Comparison of ENCODE assay signal across 17 cellular contexts in the genomic region with DNA sequence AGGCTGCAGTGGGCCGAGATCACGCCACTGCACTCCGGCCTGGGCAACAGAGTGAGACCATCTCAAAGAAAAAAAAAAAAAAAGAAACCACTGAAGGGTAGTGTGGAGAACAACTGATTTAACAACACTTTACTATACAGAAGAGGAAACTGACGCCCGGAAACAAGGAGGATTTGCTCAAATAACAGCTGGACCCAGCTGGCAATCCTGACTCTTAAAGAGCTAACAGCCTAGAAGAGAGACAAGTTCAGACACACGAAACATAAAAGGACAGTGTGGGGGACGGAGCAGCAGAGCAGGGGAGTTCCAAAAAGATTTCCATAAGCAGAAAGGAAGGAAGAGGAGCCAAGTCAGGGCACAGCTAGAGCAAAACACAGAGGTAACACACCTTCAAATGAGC. TPM values are rescaled to one million over a fixed set of nuclear protein-coding genes. Genes with fewer than 3 reads are reported as not detected.
A peak's percentile ranks its signal among the peaks of the same experiment; 100 is the strongest.
DNase-seq lines count a peak whose midpoint lies in the region; ATAC-seq lines count a peak whose summit lies in the region.
"Had no signal": no experiment of that assay in that cellular context is flagged by ENCODE, and none has a peak within 500 bp of the region (broad histone marks: within the 10 kb centered on the region; RNA-seq: fewer than 3 reads in every experiment).

No MANE protein-coding gene starts in this region.

- peak overlapping the region; percentile 17 for H3K27ac ChIP-seq in subcutaneous abdominal adipose tissue (ENCODE audit: low read depth, low read length)
- H3K27ac ChIP-seq: 22Rv1, C4-2B, HL-60 had no signal

- no peak overlapping the region for H3K9ac ChIP-seq in subcutaneous abdominal adipose tissue (ENCODE audit: low read length in 5 of 5)

- POLR2A ChIA-PET in activated CD8-positive, alpha-beta T cell treated with anti-CD3 and anti-CD28 coated beads, Interleukin-2, amount 10 ng/mL, durations not matched to agents 7 days and 5 days (lab: Charles Lee), result interaction anchor here (1.0 kb wide), 1 partner anchor 269 kb away, joined by 4 read pairs; no protein-coding TSS in a partner anchor

- no peaks in the 10 kb centered on the region for H3K36me3 Mint-ChIP-seq in activated naive CD4-positive, alpha-beta T cell treated with anti-CD3 and anti-CD28 coated beads, Interleukin-2, amount 50 U/mL, for 24 hours
- H3K36me3 Mint-ChIP-seq in activated CD8-positive, alpha-beta T cell treated with anti-CD3 and anti-CD28 coated beads, Interleukin-2, amount 10 ng/mL, durations not matched to agents 7 days and 5 days (ENCODE audit: low read depth), result no peaks in the 10 kb centered on the region

- H3K9me3 ChIP-seq in subcutaneous abdominal adipose tissue (ENCODE audit: control insufficient read depth in 5 of 5, low read length in 5 of 5), result no peaks in the 10 kb centered on the region

- no peaks in the 10 kb centered on the region for H3K9me3 Mint-ChIP-seq in activated naive CD4-positive, alpha-beta T cell treated with anti-CD3 and anti-CD28 coated beads, Interleukin-2, amount 50 U/mL, for 24 hours
- H3K9me3 Mint-ChIP-seq in activated CD8-positive, alpha-beta T cell treated with anti-CD3 and anti-CD28 coated beads, Interleukin-2, amount 10 ng/mL, durations not matched to agents 7 days and 5 days (ENCODE audit: insufficient read depth), result no peaks in the 10 kb centered on the region

- H3K27ac Mint-ChIP-seq in activated naive CD4-positive, alpha-beta T cell treated with anti-CD3 and anti-CD28 coated beads, Interleukin-2, amount 50 U/mL, for 24 hours, result peak overlapping the region; percentile 20
- no peak overlapping the region for H3K27ac Mint-ChIP-seq in activated CD8-positive, alpha-beta T cell treated with anti-CD3 and anti-CD28 coated beads, Interleukin-2, amount 10 ng/mL, durations not matched to agents 7 days and 5 days

- no peaks in the 10 kb centered on the region for H3K27me3 Mint-ChIP-seq in activated naive CD4-positive, alpha-beta T cell treated with anti-CD3 and anti-CD28 coated beads, Interleukin-2, amount 50 U/mL, for 24 hours
- H3K27me3 Mint-ChIP-seq in activated CD8-positive, alpha-beta T cell treated with anti-CD3 and anti-CD28 coated beads, Interleukin-2, amount 10 ng/mL, durations not matched to agents 7 days and 5 days (ENCODE audit: low read depth), result no peaks in the 10 kb centered on the region

- DNase-seq in activated naive CD4-positive, alpha-beta T cell (lab: John Stamatoyannopoulos, UW), result no peak
- DNase-seq in foreskin melanocyte (peak; percentile 29), left kidney (ENCODE audit: low read depth, low spot score) (peak; percentile 71), NCI-H1417 treated with DMSO at 0.1 percent for 48 hours (lab: John Stamatoyannopoulos, UW) (no peak), NCI-H187 treated with DMSO at 0.1 percent for 48 hours (lab: John Stamatoyannopoulos, UW) (no peak)
- DNase-seq in activated CD8-positive, alpha-beta T cell treated with anti-CD3 and anti-CD28 coated beads, Interleukin-2, amount 10 ng/mL, durations not matched to agents 7 days and 5 days, result no peak
- DNase-seq: EL, GOT3, KG1, NCI-H1092 treated with DMSO at 0.1 percent for 48 hours, NCI-H1694 treated with DMSO at 0.1 percent for 48 hours, NCI-H82 had no signal

- H3K4me1 Mint-ChIP-seq in activated naive CD4-positive, alpha-beta T cell treated with anti-CD3 and anti-CD28 coated beads, Interleukin-2, amount 50 U/mL, for 24 hours, result peaks cover 24% of the 10 kb centered on the region
- H3K4me1 Mint-ChIP-seq in activated CD8-positive, alpha-beta T cell treated with anti-CD3 and anti-CD28 coated beads, Interleukin-2, amount 10 ng/mL, durations not matched to agents 7 days and 5 days (ENCODE audit: low read depth), result peaks cover 25% of the 10 kb centered on the region

- peaks cover 0 to 7% (median 0%) of the 10 kb centered on the region in 5 donors for H3K36me3 ChIP-seq in subcutaneous abdominal adipose tissue (ENCODE audit: control insufficient read depth in 5 of 5, insufficient read depth in 5 of 5, low read length in 5 of 5)

- H3K27me3 ChIP-seq in subcutaneous abdominal adipose tissue (ENCODE audit: control insufficient read depth in 5 of 5, insufficient read depth in 4 of 5, low read length in 5 of 5), result no peaks in the 10 kb centered on the region

- CTCF ChIA-PET in activated CD8-positive, alpha-beta T cell treated with anti-CD3 and anti-CD28 coated beads, Interleukin-2, amount 10 ng/mL, durations not matched to agents 7 days and 5 days (lab: Charles Lee), result interaction anchor here (0.8 to 2.4 kb wide), 2 partner anchors 12 to 269 kb away, joined by 3 to 11 read pairs; no protein-coding TSS in a partner anchor

- no peak for ATAC-seq in activated CD8-positive, alpha-beta T cell treated with anti-CD3 and anti-CD28 coated beads, Interleukin-2, amount 10 ng/mL, durations not matched to agents 7 days and 5 days

- no peak overlapping the region for H3K4me3 ChIP-seq in subcutaneous abdominal adipose tissue (ENCODE audit: low read depth in 1 of 5, low read length in 5 of 5)

- H3K4me3 Mint-ChIP-seq in activated naive CD4-positive, alpha-beta T cell treated with anti-CD3 and anti-CD28 coated beads, Interleukin-2, amount 50 U/mL, for 24 hours, result no peak overlapping the region
- no peak overlapping the region for H3K4me3 Mint-ChIP-seq in activated CD8-positive, alpha-beta T cell treated with anti-CD3 and anti-CD28 coated beads, Interleukin-2, amount 10 ng/mL, durations not matched to agents 7 days and 5 days

- peaks cover 9 to 67% (median 47%) of the 10 kb centered on the region in 5 donors for H3K4me1 ChIP-seq in subcutaneous abdominal adipose tissue (ENCODE audit: control insufficient read depth in 5 of 5, insufficient read depth in 5 of 5, low read length in 5 of 5)

RNA-seq across cellular contexts. Expression of a gene that starts 4.4 kb away (rescaled TPM):
- total RNA-seq in activated CD8-positive, alpha-beta T cell treated with anti-CD3 and anti-CD28 coated beads, Interleukin-2, amount 10 ng/mL, durations not matched to agents 7 days and 5 days, result 10 to 100 TPM; 30.0 to 35.3 TPM

RNA-seq across cellular contexts. Expression of a gene that starts 9.9 kb away (rescaled TPM):
- 10 to 100 TPM; 87.2 to 95.9 TPM for total RNA-seq in activated CD8-positive, alpha-beta T cell treated with anti-CD3 and anti-CD28 coated beads, Interleukin-2, amount 10 ng/mL, durations not matched to agents 7 days and 5 days

Comparison
In these comparisons a context has a peak if more than half of its experiments do, and no peak if none do; other contexts are left out.
1. DNase-seq: peak in foreskin melanocyte (single experiment) and left kidney (single experiment); none in activated naive CD4-positive, alpha-beta T cell (0 of 4), NCI-H1417 treated with DMSO at 0.1 percent for 48 hours (single experiment), NCI-H187 treated with DMSO at 0.1 percent for 48 hours (single experiment) and activated CD8-positive, alpha-beta T cell treated with anti-CD3 and anti-CD28 coated beads, Interleukin-2, amount 10 ng/mL, durations not matched to agents 7 days and 5 days (single experiment).